ENCODE assay signal across 10 cellular contexts in genomic region chr1:59967141-59967697, GRCh38. TPM values are rescaled to one million over a fixed set of nuclear protein-coding genes. Genes with fewer than 3 reads are reported as not detected.
A peak's percentile ranks its signal among the peaks of the same experiment; 100 is the strongest.
DNase-seq lines count a peak whose midpoint lies in the region; ATAC-seq, FAIRE-seq and TF ChIP-seq lines count a peak whose summit lies in the region.
"Had no signal": no experiment of that assay in that cellular context is flagged by ENCODE, and none has a peak within 500 bp of the region (broad histone marks: within the 10 kb centered on the region; RNA-seq: fewer than 3 reads in every experiment).

No MANE protein-coding gene starts in this region.

- peak overlapping the region; percentile 14; the same call in 1 of the 2 replicates for H3K27ac ChIP-seq in C4-2B
- H3K27ac ChIP-seq in keratinocyte (ENCODE audit: control insufficient read depth, insufficient read depth, low read length) = no peak overlapping the region

- no peak overlapping the region for H2AFZ ChIP-seq in keratinocyte (ENCODE audit: control insufficient read depth, low read length)

- DNase-seq in NCI-H1105 treated with DMSO at 0.1 percent for 48 hours (lab: John Stamatoyannopoulos, UW) (peak; percentile 69), astrocyte of the cerebellum (ENCODE audit: low read depth) (peak; percentile 44), keratinocyte (ENCODE audit: low read depth, low spot score) (no peak), H54 (ENCODE audit: insufficient read length, low spot score) (no peak), NCI-H1048 (lab: John Stamatoyannopoulos, UW) (no peak)
- DNase-seq in activated naive CD4-positive, alpha-beta T cell (lab: John Stamatoyannopoulos, UW) = no peak
- DNase-seq: activated CD4-positive, alpha-beta T cell treated with anti-CD3 and anti-CD28 coated beads, Interleukin-2, amount 10 ng/mL, durations not matched to agents 7 days and 5 days had no signal

- dilution Hi-C loops in keratinocyte (cut with MboI; ENCODE audit: extremely low pct_ligation_motif_present, low sequenced_read_pairs) = no loop called here

- TF ChIP-seq POLR2A in H54 (IDR thresholded peaks at IDR 0.05; ENCODE audit: low read depth, low read length) = no peak

- in situ Hi-C loops in astrocyte of the cerebellum (cut with HindIII; ENCODE audit: low sequenced_read_pairs) = no loop called here

- H3K9me1 ChIP-seq in keratinocyte (ENCODE audit: control insufficient read depth, extremely low read depth, insufficient read depth, low read length) = no peaks in the 10 kb centered on the region

- H3K36me3 ChIP-seq in keratinocyte (ENCODE audit: control insufficient read depth in 2 of 2, extremely low read depth in 1 of 2, insufficient read depth in 2 of 2, low read length in 2 of 2) = no peaks in the 10 kb centered on the region

- H3K9ac ChIP-seq in keratinocyte (ENCODE audit: control insufficient read depth, extremely low read depth, insufficient read depth, low read length) = no peak overlapping the region

- peaks cover 4% of the 10 kb centered on the region for H3K27me3 ChIP-seq in keratinocyte (ENCODE audit: control insufficient read depth, extremely low read depth, insufficient read depth, low read length)

- no peak for ATAC-seq in HG03457 (IDR thresholded peaks at IDR 0.05; ENCODE audit: unreplicated experiment)

- FAIRE-seq in keratinocyte (lab: Jason Lieb, UNC) (peak; percentile 5), H54 (lab: Jason Lieb, UNC) (no peak)
- FAIRE-seq: GM12891 had no signal

- H3K4me1 ChIP-seq in keratinocyte (ENCODE audit: control insufficient read depth, extremely low read depth, insufficient read depth, low read length) = no peaks in the 10 kb centered on the region

- H3K4me3 ChIP-seq in astrocyte of the cerebellum (ENCODE audit: low read depth, low read length) (no peak overlapping the region), keratinocyte (ENCODE audit: control insufficient read depth in 2 of 3, extremely low read depth in 1 of 3, insufficient read depth in 2 of 3, low read depth in 1 of 3, low read length in 3 of 3) (no peak overlapping the region)

- TF ChIP-seq CTCF in C4-2B (conservative IDR thresholded peaks at IDR 0.05) = no peak
- no peak for TF ChIP-seq CTCF in astrocyte of the cerebellum (IDR thresholded peaks at IDR 0.05; ENCODE audit: low read depth, low read length, missing control alignments)
- no peak for TF ChIP-seq CTCF in keratinocyte (optimal IDR thresholded peaks at IDR 0.05 in 1 of 3, IDR thresholded peaks at IDR 0.05 in 1 of 3, conservative IDR thresholded peaks at IDR 0.05 in 1 of 3; ENCODE audit: extremely low read depth in 1 of 3, insufficient read depth in 2 of 3, low read length in 3 of 3)

- H3K79me2 ChIP-seq in keratinocyte (ENCODE audit: control insufficient read depth, insufficient read depth, low read length) = no peaks in the 10 kb centered on the region

- H4K20me1 ChIP-seq in keratinocyte (ENCODE audit: control insufficient read depth, extremely low read depth, insufficient read depth, low read length) = no peaks in the 10 kb centered on the region

- no peak overlapping the region for H3K4me2 ChIP-seq in keratinocyte (ENCODE audit: control insufficient read depth, extremely low read depth, insufficient read depth, low read depth, low read length)

- H3K9me3 ChIP-seq in keratinocyte (ENCODE audit: control insufficient read depth, low read depth, low read length) = no peaks in the 10 kb centered on the region

RNA-seq across cellular contexts. Expression of gene CYP2J2, which starts 40.6 kb away (rescaled TPM):
- polyA plus RNA-seq in keratinocyte = 5.7 to 6.7 TPM (median 6.7 TPM) in 3 replicates
- polyA plus RNA-seq in keratinocyte (2011; ENCODE audit: low read depth) = 2.7 TPM
- 5.5 and 6.0 TPM in 2 replicates for polyA plus RNA-seq in keratinocyte (2011; cell fraction: cytosol; rRNA removed)
- 14.7 and 15.8 TPM in 2 replicates for polyA plus RNA-seq in keratinocyte (2011; cell fraction: nucleus; rRNA removed)
- 3.3 and 6.6 TPM in 2 replicates for polyA plus RNA-seq in keratinocyte (2012; ENCODE audit: low replicate concordance)
- polyA minus RNA-seq in keratinocyte = 3.6 to 5.6 TPM (median 3.8 TPM) in 3 replicates
- polyA minus RNA-seq in keratinocyte (2011; cell fraction: cytosol; rRNA and poly(A)+ RNA removed) = 4.2 TPM
- polyA minus RNA-seq in keratinocyte (2011; cell fraction: nucleus; rRNA and poly(A)+ RNA removed) = 4.3 and 8.0 TPM in 2 replicates

Comparison
In these comparisons a context has a peak if more than half of its experiments do, and no peak if none do; other contexts are left out.
1. DNase-seq: peak in NCI-H1105 treated with DMSO at 0.1 percent for 48 hours (single experiment) and astrocyte of the cerebellum (single experiment); none in keratinocyte (single experiment), H54 (single experiment), activated naive CD4-positive, alpha-beta T cell (0 of 4) and NCI-H1048 (single experiment).